In the genomic region with DNA sequence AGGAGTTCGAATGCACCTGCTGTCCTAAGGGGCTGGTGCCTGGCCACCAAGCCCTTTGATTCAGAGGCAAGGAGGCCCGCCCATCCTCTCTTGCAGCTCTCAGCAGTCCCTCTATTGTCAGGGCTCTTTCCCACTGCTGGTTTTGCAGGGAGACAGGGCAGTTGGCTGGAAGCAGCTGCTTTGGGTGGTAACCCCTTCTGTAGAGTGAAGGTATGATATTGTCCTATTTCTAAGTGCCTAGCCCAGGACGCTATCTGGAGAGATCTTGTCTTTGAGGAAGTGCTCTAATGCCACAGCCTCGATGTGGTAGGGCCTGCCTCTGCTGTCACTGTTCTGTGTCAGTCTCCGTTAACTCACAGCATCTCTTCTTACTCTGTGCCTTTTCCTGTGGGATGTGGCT, we compare ENCODE assay signal across 9 cellular contexts. TPM values are rescaled to one million over a fixed set of nuclear protein-coding genes. Genes with fewer than 3 reads are reported as not detected.
DNase-seq lines count a peak whose midpoint lies in the region; ATAC-seq and TF ChIP-seq lines count a peak whose summit lies in the region.
"Had no signal": no experiment of that assay in that cellular context is flagged by ENCODE, and none has a peak within 500 bp of the region (broad histone marks: within the 10 kb centered on the region; RNA-seq: fewer than 3 reads in every experiment).

No MANE protein-coding gene starts in this region.

- peak; percentile 64 to 73 for ATAC-seq in CD4-positive, CD25-positive, alpha-beta regulatory T cell (ENCODE audit: low read depth in 2 of 2)
- ATAC-seq in lung (ENCODE audit: insufficient read depth, low FRiP score) (no peak), GM19452 (IDR thresholded peaks at IDR 0.05; ENCODE audit: unreplicated experiment) (no peak)

- H3K4me1 Mint-ChIP-seq in CD4-positive, CD25-positive, alpha-beta regulatory T cell = peaks cover 31 to 87% (median 73%) of the 10 kb centered on the region in 4 donors
- peaks cover 86% of the 10 kb centered on the region for H3K4me1 Mint-ChIP-seq in activated CD4-positive, alpha-beta memory T cell treated with anti-CD3 and anti-CD28 coated beads, Interleukin-2, amount 10 ng/mL, durations not matched to agents 7 days and 5 days
- peaks cover 63% of the 10 kb centered on the region for H3K4me1 Mint-ChIP-seq in endodermal cell

- H3K27me3 ChIP-seq in CD4-positive, CD25-positive, alpha-beta regulatory T cell (ENCODE audit: control insufficient read depth, insufficient read depth, low read length) = no peaks in the 10 kb centered on the region
- H3K27me3 ChIP-seq in lung (ENCODE audit: control insufficient read depth, insufficient read depth) = no peaks in the 10 kb centered on the region
- no peaks in the 10 kb centered on the region for H3K27me3 ChIP-seq in endodermal cell (ENCODE audit: control insufficient read depth, insufficient read depth, low read length, poor library complexity, severe bottlenecking)
- H3K27me3 ChIP-seq: SJSA1 had no signal

- DNase-seq in CD4-positive, CD25-positive, alpha-beta regulatory T cell = peak; percentile 28 to 85 (median 51)
- DNase-seq in KBM-7 (peak; percentile 61), lung (ENCODE audit: low spot score) (no peak), NCI-H69 (lab: John Stamatoyannopoulos, UW) (no peak), iPS-NIHi11 (ENCODE audit: low spot score) (no peak), endodermal cell (no peak)
- DNase-seq in activated CD4-positive, alpha-beta memory T cell treated with anti-CD3 and anti-CD28 coated beads, Interleukin-2, amount 10 ng/mL, durations not matched to agents 7 days and 5 days = peak; percentile 78

- H3K4me1 ChIP-seq in CD4-positive, CD25-positive, alpha-beta regulatory T cell (ENCODE audit: control insufficient read depth, insufficient read depth, low read length, poor library complexity, severe bottlenecking) = peaks cover 99% of the 10 kb centered on the region
- H3K4me1 ChIP-seq in lung (ENCODE audit: control insufficient read depth in 2 of 2, insufficient read depth in 2 of 2, low read length in 2 of 2) (peaks cover 21 to 69% of the 10 kb centered on the region in 2 donors), endodermal cell (ENCODE audit: control insufficient read depth, insufficient read depth, low read length) (peaks cover 13% of the 10 kb centered on the region)

- in situ Hi-C loops in KBM-7 (cut with MboI; ENCODE audit: low pct_unique_long_range_greater_than_20kb, low sequenced_read_pairs) = no loop called here

- POLR2A ChIA-PET in activated CD4-positive, alpha-beta memory T cell treated with anti-CD3 and anti-CD28 coated beads, Interleukin-2, amount 10 ng/mL, durations not matched to agents 7 days and 5 days (lab: Charles Lee) = interaction anchor here (0.6 to 15.2 kb wide), 7 partner anchors 13 to 197 kb away, joined by 3 to 466 read pairs (median 5); no protein-coding TSS in a partner anchor

- H3K27ac ChIP-seq in CD4-positive, CD25-positive, alpha-beta regulatory T cell (ENCODE audit: insufficient read depth, low read length, poor library complexity, severe bottlenecking) = peak overlapping the region; percentile 87
- H3K27ac ChIP-seq in lung (ENCODE audit: low read depth in 1 of 2, low read length in 1 of 2) (peak overlapping the region; percentile 2 to 78), endodermal cell (ENCODE audit: low read depth, low read length) (no peak overlapping the region)
- H3K27ac ChIP-seq: SJSA1 had no signal

- peak overlapping the region; percentile 95 to 97 (median 96) for H3K4me3 Mint-ChIP-seq in CD4-positive, CD25-positive, alpha-beta regulatory T cell
- H3K4me3 Mint-ChIP-seq in activated CD4-positive, alpha-beta memory T cell treated with anti-CD3 and anti-CD28 coated beads, Interleukin-2, amount 10 ng/mL, durations not matched to agents 7 days and 5 days = peak overlapping the region; percentile 86
- H3K4me3 Mint-ChIP-seq in endodermal cell = no peak overlapping the region

- H3K27me3 Mint-ChIP-seq in CD4-positive, CD25-positive, alpha-beta regulatory T cell = no peaks in the 10 kb centered on the region
- no peaks in the 10 kb centered on the region for H3K27me3 Mint-ChIP-seq in activated CD4-positive, alpha-beta memory T cell treated with anti-CD3 and anti-CD28 coated beads, Interleukin-2, amount 10 ng/mL, durations not matched to agents 7 days and 5 days
- H3K27me3 Mint-ChIP-seq in endodermal cell (ENCODE audit: insufficient read depth) = no peaks in the 10 kb centered on the region

- H3K36me3 Mint-ChIP-seq in CD4-positive, CD25-positive, alpha-beta regulatory T cell = peaks cover 19% of the 10 kb centered on the region
- peaks cover 74% of the 10 kb centered on the region for H3K36me3 Mint-ChIP-seq in activated CD4-positive, alpha-beta memory T cell treated with anti-CD3 and anti-CD28 coated beads, Interleukin-2, amount 10 ng/mL, durations not matched to agents 7 days and 5 days (ENCODE audit: low read depth)
- peaks cover 25% of the 10 kb centered on the region for H3K36me3 Mint-ChIP-seq in endodermal cell (ENCODE audit: low read depth)

- H3K4me3 ChIP-seq in CD4-positive, CD25-positive, alpha-beta regulatory T cell (ENCODE audit: low read depth, low read length) = peak overlapping the region; percentile 89
- H3K4me3 ChIP-seq in lung (no peak overlapping the region), endodermal cell (ENCODE audit: low read length) (no peak overlapping the region)
- H3K4me3 ChIP-seq: SJSA1 had no signal

- no peaks in the 10 kb centered on the region for H3K9me3 ChIP-seq in CD4-positive, CD25-positive, alpha-beta regulatory T cell (ENCODE audit: control insufficient read depth in 2 of 2, low read length in 2 of 2)
- H3K9me3 ChIP-seq in lung (ENCODE audit: control insufficient read depth in 2 of 2, insufficient read depth in 1 of 2, low read length in 1 of 2) (no peaks in the 10 kb centered on the region), endodermal cell (ENCODE audit: control insufficient read depth, low read length) (no peaks in the 10 kb centered on the region)
- H3K9me3 ChIP-seq: SJSA1 had no signal

- 33 to 43% methylated on average over 5 of the region's 5 CpGs for WGBS in lung, 2 donors
- WGBS in endodermal cell (ENCODE audit: insufficient coverage in 1 of 2, insufficient read length in 1 of 2), 2 experiments = 88 to 95% methylated on average over 2 to 5 of the region's 5 CpGs

- no peak for TF ChIP-seq CTCF in lung (IDR thresholded peaks at IDR 0.05; ENCODE audit: control extremely low read depth, extremely low read depth)
- TF ChIP-seq CTCF in endodermal cell (conservative IDR thresholded peaks at IDR 0.05) = no peak

- H3K36me3 ChIP-seq in CD4-positive, CD25-positive, alpha-beta regulatory T cell (ENCODE audit: control insufficient read depth, insufficient read depth, low read length) = peaks cover 7% of the 10 kb centered on the region
- H3K36me3 ChIP-seq in lung (ENCODE audit: control insufficient read depth in 2 of 2, insufficient read depth in 2 of 2, low read length in 2 of 2) (no peaks in the 10 kb centered on the region), endodermal cell (ENCODE audit: control insufficient read depth, insufficient read depth, low read length) (peaks cover 38% of the 10 kb centered on the region)

- H3K27ac Mint-ChIP-seq in CD4-positive, CD25-positive, alpha-beta regulatory T cell = peak overlapping the region; percentile 92 to 100 (median 94)
- peak overlapping the region; percentile 90 for H3K27ac Mint-ChIP-seq in activated CD4-positive, alpha-beta memory T cell treated with anti-CD3 and anti-CD28 coated beads, Interleukin-2, amount 10 ng/mL, durations not matched to agents 7 days and 5 days
- H3K27ac Mint-ChIP-seq in endodermal cell = no peak overlapping the region

- no peak overlapping the region for H3K9ac ChIP-seq in endodermal cell (ENCODE audit: extremely low read depth, low read length, poor library complexity, severe bottlenecking)

- CTCF ChIA-PET in activated CD4-positive, alpha-beta memory T cell treated with anti-CD3 and anti-CD28 coated beads, Interleukin-2, amount 10 ng/mL, durations not matched to agents 7 days and 5 days (lab: Charles Lee) = interaction anchor here (1.1 to 3.5 kb wide), 6 partner anchors 7 to 197 kb away, joined by 4 to 32 read pairs (median 11); a partner anchor contains a TSS

- no peaks in the 10 kb centered on the region for H3K9me3 Mint-ChIP-seq in CD4-positive, CD25-positive, alpha-beta regulatory T cell
- H3K9me3 Mint-ChIP-seq in activated CD4-positive, alpha-beta memory T cell treated with anti-CD3 and anti-CD28 coated beads, Interleukin-2, amount 10 ng/mL, durations not matched to agents 7 days and 5 days = no peaks in the 10 kb centered on the region
- no peaks in the 10 kb centered on the region for H3K9me3 Mint-ChIP-seq in endodermal cell

RNA-seq across cellular contexts. Expression of a gene that starts 5.6 kb away (rescaled TPM):
- total RNA-seq in CD4-positive, CD25-positive, alpha-beta regulatory T cell = 540 TPM
- 10 to 100 TPM; 30.4 to 36.1 (median 33.0) TPM for polyA plus RNA-seq in CD4-positive, CD25-positive, alpha-beta regulatory T cell
- 100 to 1,000 TPM; 267 to 286 TPM for total RNA-seq in activated CD4-positive, alpha-beta memory T cell treated with anti-CD3 and anti-CD28 coated beads, Interleukin-2, amount 10 ng/mL, durations not matched to agents 7 days and 5 days
- total RNA-seq in lung = 100 to 1,000 TPM in 1 of 2 donors, 10 to 100 TPM in 1; 89.7 to 154 TPM
- polyA plus RNA-seq in lung = 10 to 100 TPM; 29.6 to 44.5 TPM
- 100 to 1,000 TPM; 227 to 257 TPM for total RNA-seq in endodermal cell
- 283 TPM for polyA plus RNA-seq in endodermal cell (2013, experiment 1 of 2)
- polyA plus RNA-seq in endodermal cell (2013, experiment 2 of 2) = 237 TPM

Comparison
In these comparisons a context has a peak if more than half of its experiments do, and no peak if none do; other contexts are left out.
1. ATAC-seq: peak in CD4-positive, CD25-positive, alpha-beta regulatory T cell (2 of 2); none in lung (single experiment) and GM19452 (single experiment).
2. DNase-seq: peak in CD4-positive, CD25-positive, alpha-beta regulatory T cell (3 of 3), KBM-7 (single experiment) and activated CD4-positive, alpha-beta memory T cell treated with anti-CD3 and anti-CD28 coated beads, Interleukin-2, amount 10 ng/mL, durations not matched to agents 7 days and 5 days (single experiment); none in lung (single experiment), NCI-H69 (single experiment), iPS-NIHi11 (single experiment) and endodermal cell (single experiment).